ENCODE assay signal across 20 cellular contexts in the genomic region with DNA sequence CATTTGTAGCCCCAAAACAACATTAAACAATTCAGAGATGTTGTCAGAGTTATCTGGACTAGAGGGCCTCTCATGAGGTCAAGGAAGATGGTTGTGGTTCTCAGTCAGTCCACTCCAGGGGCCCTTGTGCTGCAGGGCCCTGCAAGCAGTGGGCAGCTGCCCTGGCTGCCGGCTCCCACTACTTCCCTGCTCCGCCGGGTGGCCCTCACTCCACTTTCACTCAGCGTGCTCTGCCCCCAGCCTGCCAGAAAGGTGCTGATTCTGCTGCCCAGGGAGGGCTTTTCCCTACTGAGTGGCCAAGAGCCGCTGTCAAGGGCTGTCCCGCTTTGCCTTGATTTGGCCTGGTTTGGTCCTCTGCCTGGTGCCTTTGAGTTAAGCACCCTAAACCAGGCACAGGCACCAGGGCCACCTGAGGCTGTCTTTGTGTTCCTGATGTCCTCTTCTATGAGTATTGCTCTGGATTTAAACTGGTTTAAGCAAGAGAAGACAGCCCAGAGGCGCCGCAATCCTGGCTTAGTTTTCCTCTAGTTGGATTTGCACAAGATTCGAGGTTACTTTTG.
"Had no signal": no experiment of that assay in that cellular context is flagged by ENCODE, and none has a peak within 500 bp of the region (broad histone marks: within the 10 kb centered on the region; RNA-seq: fewer than 3 reads in every experiment).

No MANE protein-coding gene starts in this region.

- H2AFZ ChIP-seq: parathyroid adenoma had no signal

- ATAC-seq: natural killer cell had no signal

- H3K36me3 Mint-ChIP-seq: memory B cell, natural killer cell had no signal

- H3K79me2 ChIP-seq: parathyroid adenoma had no signal

- H3K9me3 Mint-ChIP-seq: activated B cell treated with CpG ODN at 0.5 μM for 24 hours; activated T-cell treated with anti-CD3 and anti-CD28 coated beads, Interleukin-2, amount 50 U/mL, for 24 hours; activated T-helper 2 cell treated with anti-CD3 and anti-CD28 coated beads, Interferon-gamma antibody, Interleukin-2, Interleukin-4, amounts not matched to agents 10 μg/mL and 5 μg/mL and 100 μg/mL, durations not matched to agents 14 hours and 24 hours and 36 hours; memory B cell; natural killer cell had no signal

- H3K27me3 Mint-ChIP-seq: activated B cell treated with CpG ODN at 0.5 μM for 24 hours; activated CD4-positive, alpha-beta memory T cell treated with anti-CD3 and anti-CD28 coated beads, Interleukin-2, amount 10 ng/mL, durations not matched to agents 7 days and 5 days; activated T-cell treated with anti-CD3 and anti-CD28 coated beads, Interleukin-2, amount 50 U/mL, for 24 hours; memory B cell had no signal

- H3K27ac Mint-ChIP-seq: activated B cell treated with CpG ODN at 0.5 μM for 24 hours; activated CD4-positive, alpha-beta memory T cell treated with anti-CD3 and anti-CD28 coated beads, Interleukin-2, amount 10 ng/mL, durations not matched to agents 7 days and 5 days; activated naive CD8-positive, alpha-beta T cell treated with anti-CD3 and anti-CD28 coated beads, Interleukin-2, amount 10 ng/mL, durations not matched to agents 7 days and 5 days; activated T-cell treated with anti-CD3 and anti-CD28 coated beads, Interleukin-2, amount 50 U/mL, for 24 hours; activated T-helper 2 cell treated with anti-CD3 and anti-CD28 coated beads, Interferon-gamma antibody, Interleukin-2, Interleukin-4, amounts not matched to agents 10 μg/mL and 5 μg/mL and 100 μg/mL, durations not matched to agents 14 hours and 24 hours and 36 hours; memory B cell; natural killer cell had no signal

- H3K4me3 ChIP-seq: cardiac muscle cell, right lobe of liver, stomach, upper lobe of left lung had no signal

- DNase-seq: activated B cell treated with CpG ODN at 0.5 μM for 24 hours; activated CD4-positive, alpha-beta memory T cell treated with anti-CD3 and anti-CD28 coated beads, Interleukin-2, amount 10 ng/mL, durations not matched to agents 7 days and 5 days; activated CD4-positive, alpha-beta T cell treated with anti-CD3 and anti-CD28 coated beads for 4 hours; activated naive CD4-positive, alpha-beta T cell treated with Interleukin-2 at 50 U/mL for 16 hours; activated T-cell treated with anti-CD3 and anti-CD28 coated beads, Interleukin-2, amount 50 U/mL, for 24 hours; amygdala; foreskin melanocyte; left ventricle myocardium superior; natural killer cell; right lobe of liver; small intestine; stimulated activated CD4-positive, alpha-beta T cell treated with anti-CD3 and anti-CD28 coated beads, Interleukin-15, amount 100 ng/mL, for 24 hours; stimulated activated CD4-positive, alpha-beta T cell treated with anti-CD3 and anti-CD28 coated beads, Interleukin-2, amount 100 ng/mL, for 48 hours; stomach; upper lobe of left lung had no signal

- H3K27me3 ChIP-seq: cardiac muscle cell, right lobe of liver, stomach, upper lobe of left lung had no signal

- H3K36me3 ChIP-seq: cardiac muscle cell, right lobe of liver, stomach, upper lobe of left lung had no signal

- H3K4me1 Mint-ChIP-seq: natural killer cell had no signal

- H3K4me1 ChIP-seq: parathyroid adenoma, stomach had no signal

- H3K27ac ChIP-seq: cardiac muscle cell, parathyroid adenoma, right lobe of liver, stomach had no signal

- H3K4me3 Mint-ChIP-seq: activated B cell treated with CpG ODN at 0.5 μM for 24 hours; activated CD4-positive, alpha-beta memory T cell treated with anti-CD3 and anti-CD28 coated beads, Interleukin-2, amount 10 ng/mL, durations not matched to agents 7 days and 5 days; activated naive CD8-positive, alpha-beta T cell treated with anti-CD3 and anti-CD28 coated beads, Interleukin-2, amount 10 ng/mL, durations not matched to agents 7 days and 5 days; activated T-cell treated with anti-CD3 and anti-CD28 coated beads, Interleukin-2, amount 50 U/mL, for 24 hours; memory B cell; natural killer cell had no signal

- H3K9me3 ChIP-seq: right lobe of liver, upper lobe of left lung had no signal
